ENCODE assay signal across 24 cellular contexts in the genomic region with DNA sequence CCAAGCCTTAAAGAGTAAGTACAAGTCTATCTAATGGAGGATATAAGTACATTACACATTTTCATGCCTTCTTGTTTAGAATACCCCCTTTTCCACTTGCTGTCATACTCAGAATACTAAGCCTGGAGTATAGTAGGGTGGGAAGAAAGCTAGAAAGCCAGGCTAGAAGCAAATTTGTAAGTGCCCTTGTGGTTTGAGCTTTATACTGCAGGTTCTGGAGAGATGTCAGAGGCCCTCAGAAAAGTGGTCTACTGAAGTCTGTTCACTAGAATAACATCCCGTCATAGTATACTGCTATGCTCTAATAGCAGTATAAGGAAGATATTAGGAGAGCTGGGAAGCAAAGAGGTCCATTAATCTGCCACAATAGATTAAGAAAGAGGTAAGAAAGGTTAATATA.
"Had no signal": no experiment of that assay in that cellular context is flagged by ENCODE, and none has a peak within 500 bp of the region (broad histone marks: within the 10 kb centered on the region; RNA-seq: fewer than 3 reads in every experiment).

No MANE protein-coding gene starts in this region.

- DNase-seq: activated B cell treated with CpG ODN at 0.5 μM for 24 hours; activated CD4-positive, alpha-beta T cell treated with anti-CD3 and anti-CD28 coated beads for 48 hours; activated CD4-positive, alpha-beta T cell treated with anti-CD3 and anti-CD28 coated beads, Interleukin-2, amount 50 U/mL, for 1 hour; activated CD4-positive, alpha-beta T cell treated with anti-CD3 and anti-CD28 coated beads, Interleukin-2, amount 50 U/mL, for 48 hours; activated CD8-positive, alpha-beta memory T cell treated with anti-CD3 and anti-CD28 coated beads for 24 hours; activated CD8-positive, alpha-beta T cell treated with anti-CD3 and anti-CD28 coated beads for 36 hours; activated effector memory CD4-positive, alpha-beta T cell treated with Interleukin-2 at 50 U/mL for 16 hours; activated naive CD4-positive, alpha-beta T cell treated with anti-CD3 and anti-CD28 coated beads for 36 hours; activated naive CD8-positive, alpha-beta T cell treated with anti-CD3 and anti-CD28 coated beads for 36 hours; activated naive CD8-positive, alpha-beta T cell treated with anti-CD3 and anti-CD28 coated beads, Interleukin-2, amount 50 U/mL, for 24 hours; activated T-cell treated with anti-CD3 and anti-CD28 coated beads, Interleukin-2, amount 50 U/mL, for 4 hours; adrenal gland; aorta; body of pancreas; colonic mucosa; effector CD8-positive, alpha-beta T cell; erythroblast; foreskin melanocyte; T-helper 9 cell; WERI-Rb-1 had no signal

- H3K36me3 ChIP-seq: adrenal gland, colonic mucosa, esophagus muscularis mucosa, gastroesophageal sphincter, WERI-Rb-1 had no signal

- H3K4me3 ChIP-seq: adrenal gland, body of pancreas, colonic mucosa, esophagus muscularis mucosa, gastroesophageal sphincter had no signal

- H3K9me3 ChIP-seq: adrenal gland, body of pancreas, colonic mucosa, esophagus muscularis mucosa, gastroesophageal sphincter had no signal

- H3K4me1 ChIP-seq: adrenal gland, body of pancreas, colonic mucosa had no signal

- ATAC-seq: activated CD4-positive, CD25-positive, alpha-beta regulatory T cell treated with anti-CD3 and anti-CD28 coated beads, Interleukin-2, amount 50 U/mL, for 24 hours; activated CD8-positive, alpha-beta T cell treated with anti-CD3 and anti-CD28 coated beads for 36 hours; activated naive CD8-positive, alpha-beta T cell treated with anti-CD3 and anti-CD28 coated beads, Interleukin-2, amount 50 U/mL, for 24 hours; activated T-cell treated with anti-CD3 and anti-CD28 coated beads, Interleukin-2, amount 50 U/mL, for 4 hours; activated T-helper 17 cell treated with anti-CD3 and anti-CD28 coated beads, Interleukin-2, amount 50 U/mL, for 72 hours; body of pancreas; gastroesophageal sphincter had no signal

- H3K27ac ChIP-seq: adrenal gland, body of pancreas, colonic mucosa, esophagus muscularis mucosa, gastroesophageal sphincter, WERI-Rb-1 had no signal

- H3K27me3 ChIP-seq: body of pancreas, colonic mucosa, esophagus muscularis mucosa, gastroesophageal sphincter had no signal
